Comparison of ENCODE assay signal across 8 cellular contexts in the genomic region with DNA sequence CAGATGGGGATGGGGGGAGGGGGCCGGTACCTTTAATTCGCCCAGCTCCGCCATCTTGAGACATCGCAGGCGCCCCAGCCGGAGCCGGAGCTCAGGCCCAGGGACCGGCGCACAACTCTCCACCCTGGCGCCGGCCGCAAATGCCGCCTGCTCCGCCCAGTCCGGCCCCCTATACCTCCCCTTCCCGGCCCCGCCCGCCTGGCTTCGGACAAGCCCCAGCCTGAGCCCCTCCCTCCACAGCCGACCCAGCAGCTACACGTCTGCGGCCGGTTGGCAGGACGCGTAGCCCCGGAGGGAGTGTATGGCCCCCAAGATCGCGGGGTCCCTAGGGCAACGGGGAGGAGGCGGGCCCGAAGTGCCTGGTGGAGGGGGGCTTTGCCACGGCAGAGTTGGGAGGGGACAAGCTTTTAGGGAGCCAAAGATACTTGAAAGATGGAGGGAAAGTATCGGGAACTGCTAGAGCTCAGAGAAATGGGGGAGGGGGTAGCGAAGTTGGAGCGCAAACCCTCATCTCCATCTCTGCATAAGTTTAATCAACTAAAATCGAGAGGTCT. TPM values are rescaled to one million over a fixed set of nuclear protein-coding genes. Genes with fewer than 3 reads are reported as not detected.
DNase-seq lines count a peak whose midpoint lies in the region; ATAC-seq and TF ChIP-seq lines count a peak whose summit lies in the region.

PIAS3 (minus strand) TSS at position 145 of the 554 bp plus-strand sequence; CDS start at position 54, 91 bp downstream.

- H3K4me2 ChIP-seq in DOHH2 (ENCODE audit: low read length): peak within 1 kb of the TSS; percentile 78
- peak within 1 kb of the TSS; percentile 85 for H3K4me2 ChIP-seq in GM23248 (ENCODE audit: unreplicated experiment)
- peak within 1 kb of the TSS; percentile 90 for H3K4me2 ChIP-seq in fibroblast of lung (ENCODE audit: extremely low read depth, insufficient read depth, low read length)

- H3K9me2 ChIP-seq in DOHH2 (replicated peaks; ENCODE audit: control insufficient read depth, low read length): no peaks in the 10 kb centered on the region
- H3K9me2 ChIP-seq in GM23248 (ENCODE audit: insufficient read depth): no peaks in the 10 kb centered on the region

- H3K27me3 ChIP-seq in DOHH2 (ENCODE audit: control insufficient read depth, low read length): peaks cover 9% of the 10 kb centered on the region
- H3K27me3 ChIP-seq in GM23248 (replicated peaks; ENCODE audit: insufficient read depth): no peaks in the 10 kb centered on the region
- H3K27me3 ChIP-seq in fibroblast of lung (ENCODE audit: control insufficient read depth, insufficient read depth, low read length): no peaks in the 10 kb centered on the region

- H3K79me2 ChIP-seq in DOHH2 (ENCODE audit: control insufficient read depth, low read length) (0 out of 2 replicates have a peak, but pooled peaks cover 3% of the 10 kb centered on the region), GM23248 (ENCODE audit: insufficient read depth) (peaks cover 26% of the 10 kb centered on the region), fibroblast of lung (ENCODE audit: control insufficient read depth, insufficient read depth, low read length) (peaks cover 17% of the 10 kb centered on the region)

- H3K36me3 ChIP-seq in DOHH2 (ENCODE audit: control insufficient read depth, low read length): peaks cover 5% of the 10 kb centered on the region
- H3K36me3 ChIP-seq in GM23248 (ENCODE audit: low read depth): peaks cover 20% of the 10 kb centered on the region
- peaks cover 10% of the 10 kb centered on the region for H3K36me3 ChIP-seq in fibroblast of lung (ENCODE audit: control insufficient read depth, insufficient read depth, low read length)

- in situ Hi-C loops in GM23248 (cut with MboI): loop anchor here (10.0 kb wide), 1 partner anchor 104 kb away; no protein-coding TSS in a partner anchor

- H3K27me3 Mint-ChIP-seq in activated T-helper 17 cell treated with anti-CD3 and anti-CD28 coated beads, Interleukin-2, amount 50 U/mL, for 72 hours: no peaks in the 10 kb centered on the region
- no peaks in the 10 kb centered on the region for H3K27me3 Mint-ChIP-seq in natural killer cell (ENCODE audit: low read depth in 2 of 2)

- no peaks in the 10 kb centered on the region for H4K20me1 ChIP-seq in DOHH2 (ENCODE audit: control insufficient read depth, insufficient read depth, low read depth, low read length)
- H4K20me1 ChIP-seq in GM23248 (ENCODE audit: insufficient read depth): no peaks in the 10 kb centered on the region
- H4K20me1 ChIP-seq in fibroblast of lung (ENCODE audit: control insufficient read depth, extremely low read depth, insufficient read depth, low read length): no peaks in the 10 kb centered on the region

- DNase-seq in GM23248 (peak; percentile 99), Kasumi-1 (lab: John Stamatoyannopoulos, UW) (peak; percentile 86 to 89), RPMI7951 (ENCODE audit: low read depth) (peak; percentile 93), fibroblast of lung (ENCODE audit: low read depth in 2 of 2) (peak; percentile 92 to 97), natural killer cell (peak; percentile 80)
- DNase-seq in stimulated activated naive CD4-positive, alpha-beta T cell (lab: John Stamatoyannopoulos, UW): peak; percentile 59 to 82 (median 78)

- peak within 1 kb of the TSS; percentile 41 for H3K27ac ChIP-seq in DOHH2 (ENCODE audit: low read depth, low read length)
- H3K27ac ChIP-seq in GM23248: peak within 1 kb of the TSS; percentile 77
- peak within 1 kb of the TSS; percentile 74 for H3K27ac ChIP-seq in fibroblast of lung (ENCODE audit: insufficient read depth, low read length)

- WGBS in GM23248 (ENCODE audit: low coverage in 1 of 2, low lambda C conversion rate in 2 of 2, missing lambda C conversion rate in 2 of 2), 2 experiments: 0 to 1% methylated on average over 23 to 36 of the region's 36 CpGs

- H3K9me3 ChIP-seq in DOHH2 (ENCODE audit: control insufficient read depth, insufficient read depth, low read length): no peaks in the 10 kb centered on the region
- no peaks in the 10 kb centered on the region for H3K9me3 ChIP-seq in GM23248 (ENCODE audit: low read depth)
- H3K9me3 ChIP-seq in fibroblast of lung (ENCODE audit: control insufficient read depth, insufficient read depth, low read depth, low read length): no peaks in the 10 kb centered on the region

- peak within 1 kb of the TSS; percentile 78 for H3K27ac Mint-ChIP-seq in activated T-helper 17 cell treated with anti-CD3 and anti-CD28 coated beads, Interleukin-2, amount 50 U/mL, for 72 hours
- H3K27ac Mint-ChIP-seq in natural killer cell: peak within 1 kb of the TSS; percentile 79 to 96

- H3K4me3 ChIP-seq in DOHH2 (ENCODE audit: low read length) (peak within 1 kb of the TSS; percentile 89), GM23248 (peak within 1 kb of the TSS; percentile 96), fibroblast of lung (replicated peaks in 1 of 4; ENCODE audit: control extremely low read depth in 1 of 4, insufficient read depth in 1 of 4, low read depth in 3 of 4, low read length in 4 of 4) (peak within 1 kb of the TSS; percentile 79 to 99 (median 96))

- H3K36me3 Mint-ChIP-seq in activated T-helper 17 cell treated with anti-CD3 and anti-CD28 coated beads, Interleukin-2, amount 50 U/mL, for 72 hours (ENCODE audit: low read depth): peaks cover 28% of the 10 kb centered on the region
- peaks cover 8% of the 10 kb centered on the region for H3K36me3 Mint-ChIP-seq in natural killer cell

- H2AFZ ChIP-seq in GM23248 (peak within 1 kb of the TSS; percentile 89), fibroblast of lung (ENCODE audit: low read length) (peak within 1 kb of the TSS; percentile 99)

- H3K9ac ChIP-seq in GM23248 (peak within 1 kb of the TSS; percentile 86), fibroblast of lung (ENCODE audit: insufficient read depth, low read length) (peak within 1 kb of the TSS; percentile 70)

- intact Hi-C loops in natural killer cell (cut with micrococcal nuclease): loop anchor here (2.0 to 5.0 kb wide), 2 partner anchors 60 to 178 kb away; partner anchors contain the start of gene PEX11B

- TF ChIP-seq CTCF in DOHH2 (IDR thresholded peaks at IDR 0.05; ENCODE audit: low read depth, low read length, poor library complexity, severe bottlenecking): no peak
- TF ChIP-seq CTCF in fibroblast of lung (conservative IDR thresholded peaks at IDR 0.05 in 1 of 2, IDR thresholded peaks at IDR 0.05 in 1 of 2; ENCODE audit: low read depth in 1 of 2, low read length in 2 of 2): no peak
- TF ChIP-seq CTCF in natural killer cell (IDR thresholded peaks at IDR 0.05): no peak

- peak; percentile 90 for ATAC-seq in activated T-helper 17 cell treated with anti-CD3 and anti-CD28 coated beads, Interleukin-2, amount 50 U/mL, for 72 hours (replicated peaks)
- peak; percentile 85 to 93 (median 89) for ATAC-seq in natural killer cell

- H3K9me3 Mint-ChIP-seq in activated T-helper 17 cell treated with anti-CD3 and anti-CD28 coated beads, Interleukin-2, amount 50 U/mL, for 72 hours: no peaks in the 10 kb centered on the region
- no peaks in the 10 kb centered on the region for H3K9me3 Mint-ChIP-seq in natural killer cell

- peaks cover 14% of the 10 kb centered on the region for H3K4me1 Mint-ChIP-seq in activated T-helper 17 cell treated with anti-CD3 and anti-CD28 coated beads, Interleukin-2, amount 50 U/mL, for 72 hours
- H3K4me1 Mint-ChIP-seq in natural killer cell: peaks cover 11 to 36% of the 10 kb centered on the region in 2 donors

- H3F3A ChIP-seq in DOHH2 (ENCODE audit: control insufficient read depth, insufficient read depth) (peaks cover 5% of the 10 kb centered on the region; the same call in 1 of the 2 replicates), GM23248 (ENCODE audit: insufficient read depth) (no peaks in the 10 kb centered on the region)

- peaks cover 13% of the 10 kb centered on the region for H3K4me1 ChIP-seq in DOHH2 (ENCODE audit: control insufficient read depth, low read length)
- H3K4me1 ChIP-seq in GM23248 (ENCODE audit: insufficient read depth): peaks cover 11% of the 10 kb centered on the region; the same call in 1 of the 2 replicates
- peaks cover 8% of the 10 kb centered on the region for H3K4me1 ChIP-seq in fibroblast of lung (ENCODE audit: control insufficient read depth, extremely low read depth, insufficient read depth, low read length)

- peak within 1 kb of the TSS; percentile 90 for H3K4me3 Mint-ChIP-seq in activated T-helper 17 cell treated with anti-CD3 and anti-CD28 coated beads, Interleukin-2, amount 50 U/mL, for 72 hours
- peak within 1 kb of the TSS; percentile 94 for H3K4me3 Mint-ChIP-seq in natural killer cell

RNA-seq across cellular contexts. Expression of gene PIAS3, which starts in this region (rescaled TPM):
- 22.2 and 32.5 TPM in 2 replicates for total RNA-seq in GM23248 (2014; rRNA removed; shearing (Covaris generic))
- polyA plus RNA-seq in GM23248 (2016; fragmentation: Nextera tagmentation; extraction: Ambion mirVana) (58.3 and 63.0 TPM in 2 replicates), fibroblast of lung (22.9 and 29.3 TPM in 2 replicates)
- 13.3 and 16.3 TPM in 2 replicates for total RNA-seq in RPMI7951 (2014; rRNA removed; shearing (Covaris generic))
- total RNA-seq in activated T-helper 17 cell treated with anti-CD3 and anti-CD28 coated beads, Interleukin-2, amount 50 U/mL, for 72 hours: 10 to 100 TPM; 16.3 to 24.6 TPM
- total RNA-seq in fibroblast of lung (5.1 and 8.9 TPM in 2 replicates), natural killer cell (10 to 100 TPM; 40.1 to 53.3 (median 51.0) TPM)
- polyA plus RNA-seq in fibroblast of lung (2012): 34.9 and 43.2 TPM in 2 replicates
- 44.6 and 67.5 TPM in 2 replicates for polyA minus RNA-seq in fibroblast of lung (ENCODE audit: low replicate concordance)

Comparison
In these comparisons a context has a peak if more than half of its experiments do, and no peak if none do; other contexts are left out.
1. Peak in every context shown above with its lines: DNase-seq, ATAC-seq, H3K4me3 ChIP-seq and H3K27ac ChIP-seq.